9 cellular contexts compared by ENCODE assay signal in genomic region chr17:64984776-64985521, GRCh38.
DNase-seq lines count a peak whose midpoint lies in the region; ATAC-seq, FAIRE-seq and TF ChIP-seq lines count a peak whose summit lies in the region.
"Had no signal": no experiment of that assay in that cellular context is flagged by ENCODE, and none has a peak within 500 bp of the region (broad histone marks: within the 10 kb centered on the region; RNA-seq: fewer than 3 reads in every experiment).

No MANE protein-coding gene starts in this region.

- no peak overlapping the region for H3K4me3 ChIP-seq in esophagus (ENCODE audit: low read depth in 1 of 2, low read length in 2 of 2)
- H3K4me3 ChIP-seq in spleen, result peak overlapping the region in 1 of 8 donors; percentile 63

- intact Hi-C loops in spleen (cut with DNase I; ENCODE audit: low total_unique reads), result no loop called here

- H3K27ac ChIP-seq in esophagus (ENCODE audit: low read depth in 2 of 2, low read length in 1 of 2), result peak overlapping the region; percentile 45 to 63
- H3K27ac ChIP-seq in spleen, result peak overlapping the region; percentile 95 to 100 (median 98)

- H3K27me3 ChIP-seq in esophagus (ENCODE audit: control insufficient read depth in 1 of 2, insufficient read depth in 2 of 2, low read length in 2 of 2) (no peaks in the 10 kb centered on the region), spleen (replicated peaks in 1 of 7) (no peaks in the 10 kb centered on the region)

- no peak for TF ChIP-seq POLR2A in spleen (IDR thresholded peaks at IDR 0.05)

- TF ChIP-seq CTCF in spleen (IDR thresholded peaks at IDR 0.05 in 8 of 11, conservative IDR thresholded peaks at IDR 0.05 in 3 of 11) (no peak), D721Med (IDR thresholded peaks at IDR 0.05; ENCODE audit: insufficient read depth, missing control alignments) (no peak)

- no peak for FAIRE-seq in D721Med (lab: Jason Lieb, UNC)
- FAIRE-seq: TTC549 had no signal

- WGBS in esophagus, 2 donors, result 47 to 53% methylated on average over 7 of the region's 7 CpGs
- 43 to 62% (median 52%) methylated on average over 7 of the region's 7 CpGs for WGBS in spleen, 5 donors

- H3K9me3 ChIP-seq in esophagus (ENCODE audit: control insufficient read depth in 2 of 2, insufficient read depth in 1 of 2, low read depth in 1 of 2, low read length in 1 of 2), result no peaks in the 10 kb centered on the region
- no peaks in the 10 kb centered on the region for H3K9me3 ChIP-seq in spleen

- H3K4me1 ChIP-seq in esophagus (ENCODE audit: control insufficient read depth in 2 of 2, insufficient read depth in 2 of 2, low read length in 1 of 2) (peaks cover 0 to 5% of the 10 kb centered on the region in 2 donors), spleen (peaks cover 15 to 44% (median 29%) of the 10 kb centered on the region in 6 donors)

- H3K36me3 ChIP-seq in esophagus (ENCODE audit: control insufficient read depth in 2 of 2, insufficient read depth in 2 of 2, low read length in 1 of 2) (no peaks in the 10 kb centered on the region), spleen (no peaks in the 10 kb centered on the region)

- peak; percentile 4 for DNase-seq in DMS79 treated with DMSO at 0.1 percent for 48 hours (lab: John Stamatoyannopoulos, UW)
- no peak for DNase-seq in DMS79 (lab: John Stamatoyannopoulos, UW)
- peak; percentile 55 to 61 for DNase-seq in activated CD4-positive, alpha-beta T cell treated with anti-CD3 and anti-CD28 coated beads, Interleukin-2, amount 50 U/mL, for 4 hours
- no peak for DNase-seq in spleen
- DNase-seq in GM19240 (ENCODE audit: insufficient read length, low spot score), result no peak
- no peak for DNase-seq in D721Med (ENCODE audit: insufficient read length, low spot score)

- no peak for ATAC-seq in HG02852 (IDR thresholded peaks at IDR 0.05; ENCODE audit: unreplicated experiment)

Comparison
In these comparisons a context has a peak if more than half of its experiments do, and no peak if none do; other contexts are left out.
1. DNase-seq: peak in DMS79 treated with DMSO at 0.1 percent for 48 hours (single experiment) and activated CD4-positive, alpha-beta T cell treated with anti-CD3 and anti-CD28 coated beads, Interleukin-2, amount 50 U/mL, for 4 hours (2 of 2); none in DMS79 (single experiment), spleen (single experiment), GM19240 (single experiment) and D721Med (single experiment).